In the genomic region with DNA sequence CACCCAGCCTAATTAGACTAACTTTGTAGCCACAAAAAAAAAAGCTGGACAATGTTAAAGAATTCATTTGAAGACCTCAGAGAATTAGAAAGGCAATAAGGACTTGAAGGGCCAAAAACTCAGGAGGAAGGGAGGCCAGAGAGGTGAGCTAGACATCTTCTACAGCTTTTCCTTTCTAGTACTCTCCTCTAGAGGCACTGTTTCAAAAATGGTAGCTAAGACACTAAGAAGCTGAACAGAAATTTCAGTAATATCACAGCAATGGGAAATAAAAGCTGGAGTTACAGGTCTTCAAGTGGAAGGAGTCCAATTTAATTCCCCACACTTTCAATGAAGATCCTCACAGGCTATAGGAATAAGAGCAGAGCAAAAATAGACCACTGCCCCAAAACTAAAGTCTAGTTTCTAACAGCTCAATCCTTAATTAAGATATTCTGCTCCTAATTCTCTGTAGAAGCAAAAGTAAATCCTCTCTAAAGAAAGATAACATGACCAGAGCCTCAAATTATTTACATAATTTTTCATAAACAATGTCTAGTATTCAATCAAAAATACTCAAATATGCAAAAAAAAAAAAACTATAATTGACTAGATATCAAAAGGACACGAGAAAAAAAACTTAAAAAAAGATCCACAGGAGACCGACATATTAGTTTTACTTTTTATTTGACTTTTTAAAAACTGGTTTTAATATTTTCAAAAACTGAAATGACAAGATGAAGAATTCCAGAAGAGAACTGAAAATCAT, we compare ENCODE assay signal across 14 cellular contexts.
DNase-seq lines count a peak whose midpoint lies in the region; ATAC-seq, FAIRE-seq and TF ChIP-seq lines count a peak whose summit lies in the region.
"Had no signal": no experiment of that assay in that cellular context is flagged by ENCODE, and none has a peak within 500 bp of the region (broad histone marks: within the 10 kb centered on the region; RNA-seq: fewer than 3 reads in every experiment).

No MANE protein-coding gene starts in this region.

- TF ChIP-seq POLR2A in stomach (IDR thresholded peaks at IDR 0.05) = no peak

- H3K36me3 ChIP-seq in left lung (peaks cover 0 to 32% of the 10 kb centered on the region in 2 donors), stomach (peaks cover 0 to 33% (median 22%) of the 10 kb centered on the region in 4 donors)

- no peaks in the 10 kb centered on the region for H3K27me3 ChIP-seq in left lung
- H3K27me3 ChIP-seq in stomach = no peaks in the 10 kb centered on the region

- FAIRE-seq in frontal cortex (lab: Jason Lieb, UNC) = peak; percentile 84

- DNase-seq in AG09309 (ENCODE audit: low read depth) (no peak), RKO (ENCODE audit: low spot score) (peak; percentile 19), frontal cortex (ENCODE audit: low spot score in 2 of 2) (no peak), left lung (no peak), HUDEP-2 (lab: John Stamatoyannopoulos, UW; ENCODE audit: unreplicated experiment in 76 of 76) (no peak), stomach (no peak)
- DNase-seq: activated CD4-positive, alpha-beta T cell treated with anti-CD3 and anti-CD28 coated beads, Interleukin-2, amount 50 U/mL, for 1 hour; activated effector memory CD4-positive, alpha-beta T cell treated with Interleukin-2 at 50 U/mL for 16 hours; caudate nucleus; CD4-positive, alpha-beta T cell; NCI-H446; stimulated activated CD4-positive, alpha-beta T cell treated with anti-CD3 and anti-CD28 coated beads, Interleukin-15, amount 100 ng/mL, for 24 hours had no signal

- H3K4me3 ChIP-seq in AG09309 (ENCODE audit: control insufficient read depth, low read depth, low read length) (no peak overlapping the region), left lung (no peak overlapping the region), stomach (no peak overlapping the region)

- no peak overlapping the region for H3K27ac ChIP-seq in left lung
- no peak overlapping the region for H3K27ac ChIP-seq in stomach

- H3K4me1 ChIP-seq in left lung = no peaks in the 10 kb centered on the region
- no peaks in the 10 kb centered on the region for H3K4me1 ChIP-seq in stomach

- TF ChIP-seq EP300 in stomach (IDR thresholded peaks at IDR 0.05) = no peak

- ATAC-seq in left lung = no peak
- no peak for ATAC-seq in HG03095 (IDR thresholded peaks at IDR 0.05; ENCODE audit: unreplicated experiment)

- TF ChIP-seq CTCF in AG09309 (IDR thresholded peaks at IDR 0.05; ENCODE audit: control insufficient read depth, insufficient read depth, low read depth, low read length, missing control alignments) (peak; percentile 12), GM12873 (IDR thresholded peaks at IDR 0.05; ENCODE audit: insufficient read depth, low read depth, low read length, missing control alignments) (peak; percentile 48), left lung (IDR thresholded peaks at IDR 0.05) (no peak), stomach (IDR thresholded peaks at IDR 0.05) (no peak)

- intact Hi-C loops in left lung (cut with DNase I) (no loop called here), stomach (cut with DNase I; ENCODE audit: low total_unique reads) (no loop called here)

- 95 to 99% (median 98%) methylated on average over 2 of the region's 2 CpGs for WGBS in stomach, 5 donors

- no peaks in the 10 kb centered on the region for H3K9me3 ChIP-seq in left lung
- H3K9me3 ChIP-seq in stomach = no peaks in the 10 kb centered on the region

Comparison
In these comparisons a context has a peak if more than half of its experiments do, and no peak if none do; other contexts are left out.
1. CTCF ChIP-seq: peak in AG09309 (single experiment) and GM12873 (single experiment); none in left lung (0 of 2) and stomach (0 of 7).